ENCODE assay signal across 17 cellular contexts in the genomic region with DNA sequence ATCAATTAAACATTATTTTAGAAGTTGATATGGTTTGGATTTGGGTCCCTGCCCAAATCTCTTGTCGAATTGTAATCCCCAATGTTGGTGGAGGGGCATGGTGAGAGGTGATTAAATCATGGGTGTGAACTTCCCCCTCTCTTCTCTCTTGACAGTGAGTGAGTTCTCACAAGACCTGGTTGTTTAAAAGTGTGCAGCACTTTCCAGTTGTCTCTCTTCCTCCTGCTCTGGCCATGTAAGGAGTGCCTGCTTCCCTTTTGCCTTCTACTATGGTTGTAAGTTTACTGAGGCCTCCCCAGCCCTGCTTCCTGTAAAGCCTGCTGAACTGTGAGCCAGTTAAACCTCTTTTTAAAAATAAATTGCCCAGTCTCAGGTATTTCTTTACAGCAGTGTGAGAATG.
A peak's percentile ranks its signal among the peaks of the same experiment; 100 is the strongest.
DNase-seq lines count a peak whose midpoint lies in the region; ATAC-seq, FAIRE-seq and TF ChIP-seq lines count a peak whose summit lies in the region.
"Had no signal": no experiment of that assay in that cellular context is flagged by ENCODE, and none has a peak within 500 bp of the region (broad histone marks: within the 10 kb centered on the region; RNA-seq: fewer than 3 reads in every experiment).

No MANE protein-coding gene starts in this region.

- peak; percentile 90 for ATAC-seq in GM21529 (IDR thresholded peaks at IDR 0.05; ENCODE audit: unreplicated experiment)
- ATAC-seq: stimulated activated effector memory CD8-positive, alpha-beta T cell treated with anti-CD3 and anti-CD28 coated beads, Interleukin-12 subunit alpha, Interleukin-12 subunit beta, amount 100 ng/mL, for 72 hours had no signal

- TF ChIP-seq CTCF in HL-60 (IDR thresholded peaks at IDR 0.05; ENCODE audit: insufficient read depth, low read length), result no peak
- TF ChIP-seq CTCF in bronchial epithelial cell (IDR thresholded peaks at IDR 0.05; ENCODE audit: insufficient read depth, low read length, severe bottlenecking), result no peak
- TF ChIP-seq CTCF in SK-N-SH (IDR thresholded peaks at IDR 0.05), result no peak

- no peaks in the 10 kb centered on the region for H3K4me1 ChIP-seq in SK-N-SH (ENCODE audit: control insufficient read depth in 1 of 2, insufficient read depth in 2 of 2, low read depth in 1 of 2, low read length in 1 of 2)
- H3K4me1 ChIP-seq: SJSA1 had no signal

- no peaks in the 10 kb centered on the region for H3F3A ChIP-seq in SK-N-SH (replicated peaks; ENCODE audit: insufficient read depth)

- 13% methylated on average over 1 of the region's 1 CpG for WGBS in SK-N-SH (ENCODE audit: low lambda C conversion rate)

- no peaks in the 10 kb centered on the region for H3K9me3 ChIP-seq in SK-N-SH
- H3K9me3 ChIP-seq: SJSA1 had no signal

- TF ChIP-seq RAD21 in SK-N-SH (IDR thresholded peaks at IDR 0.05; ENCODE audit: low read length), result no peak

- H3K4me2 ChIP-seq in SK-N-SH, result no peak overlapping the region

- POLR2A ChIA-PET in SK-N-SH (lab: Yijun Ruan, JAX), result no interaction called here

- CTCF ChIA-PET in SK-N-SH (lab: Yijun Ruan, JAX), result no interaction called here

- H3K36me3 ChIP-seq in bronchial epithelial cell (ENCODE audit: control insufficient read depth, insufficient read depth, low read length) (no peaks in the 10 kb centered on the region), SK-N-SH (replicated peaks in 1 of 2; ENCODE audit: control insufficient read depth in 1 of 2, insufficient read depth in 2 of 2, low read length in 1 of 2) (no peaks in the 10 kb centered on the region)
- H3K36me3 ChIP-seq: SJSA1 had no signal

- H3K9me2 ChIP-seq in SK-N-SH, result no peaks in the 10 kb centered on the region

- H3K79me2 ChIP-seq in SK-N-SH (ENCODE audit: insufficient read depth), result no peaks in the 10 kb centered on the region

- DNase-seq in A172 (ENCODE audit: low spot score) (peak; percentile 53), HL-60 (ENCODE audit: low read depth in 1 of 2, low spot score in 1 of 2) (peak; percentile 2 to 7), bronchial epithelial cell (ENCODE audit: low read depth) (peak; percentile 41), SK-N-SH (no peak), GM19238 (ENCODE audit: insufficient read length, low spot score) (no peak), COLO668 (lab: John Stamatoyannopoulos, UW; ENCODE audit: unreplicated experiment) (no peak)
- no peak for DNase-seq in activated CD4-positive, CD25-positive, alpha-beta regulatory T cell (lab: John Stamatoyannopoulos, UW)
- DNase-seq: activated B cell treated with CpG ODN at 0.5 μM for 24 hours; amniotic stem cell; islet precursor cell; NCI-H1436 treated with DMSO at 0.1 percent for 48 hours; NCI-H774; stimulated activated CD4-positive, alpha-beta T cell treated with anti-CD3 and anti-CD28 coated beads, Interleukin-2, amount 100 ng/mL, for 48 hours had no signal

- H3K4me3 ChIP-seq in HL-60 (replicated peaks; ENCODE audit: insufficient read depth, low read length) (no peak overlapping the region), bronchial epithelial cell (ENCODE audit: low read depth, low read length) (no peak overlapping the region), SK-N-SH (ENCODE audit: low read depth in 2 of 2, low read length in 1 of 2) (no peak overlapping the region)
- H3K4me3 ChIP-seq: SJSA1 had no signal

- no peak for TF ChIP-seq EP300 in SK-N-SH (IDR thresholded peaks at IDR 0.05; ENCODE audit: borderline replicate concordance in 1 of 2, low read depth in 1 of 2, low read length in 1 of 2)

- no peak overlapping the region for H2AFZ ChIP-seq in SK-N-SH (ENCODE audit: low read depth)

- FAIRE-seq in bronchial epithelial cell (lab: Jason Lieb, UNC), result no peak
- FAIRE-seq: D721Med had no signal

- H4K20me1 ChIP-seq in SK-N-SH (ENCODE audit: insufficient read depth), result no peaks in the 10 kb centered on the region

- H3K27ac ChIP-seq in HL-60 (replicated peaks) (no peak overlapping the region), SK-N-SH (ENCODE audit: low read depth in 2 of 2, low read length in 1 of 2) (no peak overlapping the region)
- H3K27ac ChIP-seq: SJSA1 had no signal

- no peak overlapping the region for H3K9ac ChIP-seq in SK-N-SH

- no peaks in the 10 kb centered on the region for H3K27me3 ChIP-seq in HL-60 (ENCODE audit: insufficient read depth, poor library complexity, severe bottlenecking)
- H3K27me3 ChIP-seq in bronchial epithelial cell (ENCODE audit: control insufficient read depth, insufficient read depth, low read length), result no peaks in the 10 kb centered on the region
- H3K27me3 ChIP-seq in SK-N-SH (ENCODE audit: insufficient read depth), result no peaks in the 10 kb centered on the region
- H3K27me3 ChIP-seq: SJSA1 had no signal

TF ChIP-seq in SK-N-SH, 30 proteins besides CTCF, POLR2A, EP300 and RAD21:
- TF ChIP-seq, protein P1, sequence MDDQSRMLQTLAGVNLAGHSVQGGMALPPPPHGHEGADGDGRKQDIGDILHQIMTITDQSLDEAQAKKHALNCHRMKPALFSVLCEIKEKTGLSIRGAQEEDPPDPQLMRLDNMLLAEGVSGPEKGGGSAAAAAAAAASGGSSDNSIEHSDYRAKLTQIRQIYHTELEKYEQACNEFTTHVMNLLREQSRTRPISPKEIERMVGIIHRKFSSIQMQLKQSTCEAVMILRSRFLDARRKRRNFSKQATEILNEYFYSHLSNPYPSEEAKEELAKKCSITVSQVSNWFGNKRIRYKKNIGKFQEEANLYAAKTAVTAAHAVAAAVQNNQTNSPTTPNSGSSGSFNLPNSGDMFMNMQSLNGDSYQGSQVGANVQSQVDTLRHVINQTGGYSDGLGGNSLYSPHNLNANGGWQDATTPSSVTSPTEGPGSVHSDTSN (IDR thresholded peaks at IDR 0.05), result no peak
- TF ChIP-seq TCF12 (IDR thresholded peaks at IDR 0.05) (no peak), GATA2 (CRISPR knock-in tag; IDR thresholded peaks at IDR 0.05) (no peak), TAF1 (IDR thresholded peaks at IDR 0.05; ENCODE audit: borderline replicate concordance, low read depth, low read length) (no peak), POLR2AphosphoS5 (IDR thresholded peaks at IDR 0.05; ENCODE audit: low read depth, low read length) (no peak), FOSL2 (IDR thresholded peaks at IDR 0.05; ENCODE audit: borderline replicate concordance, low read depth) (no peak), RXRA (IDR thresholded peaks at IDR 0.05; ENCODE audit: borderline replicate concordance, low read depth) (no peak), RCOR1 (IDR thresholded peaks at IDR 0.05; ENCODE audit: low read length) (no peak)

Comparison
In these comparisons a context has a peak if more than half of its experiments do, and no peak if none do; other contexts are left out.
1. DNase-seq: peak in A172 (single experiment), HL-60 (2 of 2) and bronchial epithelial cell (single experiment); none in SK-N-SH (single experiment), GM19238 (single experiment), COLO668 (single experiment) and activated CD4-positive, CD25-positive, alpha-beta regulatory T cell (0 of 4).